29 cellular contexts compared by ENCODE assay signal in the genomic region with DNA sequence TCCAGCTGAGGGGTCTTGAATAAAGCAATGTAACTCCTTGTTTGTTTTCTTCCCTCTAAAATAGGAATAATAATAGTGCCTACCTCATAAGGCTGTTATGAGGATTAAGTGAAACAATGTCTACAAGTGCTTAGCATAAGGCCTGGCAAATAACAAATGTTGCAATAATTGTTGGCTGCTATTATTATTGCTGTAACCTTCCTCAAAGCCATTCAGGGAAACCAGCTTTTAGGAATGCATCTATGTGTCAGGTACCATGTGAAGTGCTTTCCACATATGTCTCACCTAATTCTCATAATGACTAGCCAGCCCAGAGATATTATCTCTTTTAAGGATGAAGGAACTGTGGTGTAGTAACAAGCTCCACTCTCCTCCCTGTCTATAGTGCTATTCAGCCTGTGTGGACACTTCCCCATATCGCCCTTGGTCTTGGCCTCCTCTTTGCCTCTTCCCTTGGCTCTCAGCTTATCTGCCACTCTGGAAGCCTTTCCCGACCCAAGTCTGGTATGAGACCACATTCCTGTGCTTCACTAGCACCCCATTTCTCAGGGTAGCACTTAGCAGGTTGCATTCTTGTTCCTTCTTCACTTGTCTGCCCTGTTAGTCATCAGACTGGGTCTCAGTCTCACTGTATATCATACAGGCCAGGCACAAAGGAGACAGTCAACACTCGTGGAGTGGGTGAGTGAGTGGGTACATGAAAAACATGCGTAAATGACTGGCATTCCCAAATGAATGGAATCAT.
"Had no signal": no experiment of that assay in that cellular context is flagged by ENCODE, and none has a peak within 500 bp of the region (broad histone marks: within the 10 kb centered on the region; RNA-seq: fewer than 3 reads in every experiment).

No MANE protein-coding gene starts in this region.

- H3K27ac Mint-ChIP-seq: activated CD4-positive, alpha-beta memory T cell treated with anti-CD3 and anti-CD28 coated beads for 36 hours; activated naive CD4-positive, alpha-beta T cell treated with anti-CD3 and anti-CD28 coated beads, Interleukin-2, amount 10 ng/mL, durations not matched to agents 7 days and 5 days; activated T-cell treated with anti-CD3 and anti-CD28 coated beads, Interleukin-2, amount 50 U/mL, for 24 hours; immature natural killer cell; mesothelial cell of epicardium; T-helper 17 cell had no signal

- H3K36me3 ChIP-seq: breast epithelium, ovary, prostate gland, transverse colon, vagina, WERI-Rb-1 had no signal

- H3K9me3 ChIP-seq: breast epithelium, heart left ventricle, ovary, prostate gland, testis, transverse colon, vagina had no signal

- H3K4me3 Mint-ChIP-seq: activated CD4-positive, alpha-beta memory T cell treated with anti-CD3 and anti-CD28 coated beads for 36 hours; activated naive CD4-positive, alpha-beta T cell treated with anti-CD3 and anti-CD28 coated beads, Interleukin-2, amount 10 ng/mL, durations not matched to agents 7 days and 5 days; activated T-cell treated with anti-CD3 and anti-CD28 coated beads, Interleukin-2, amount 50 U/mL, for 24 hours; central memory CD8-positive, alpha-beta T cell; immature natural killer cell; mesothelial cell of epicardium; naive B cell; T-helper 17 cell had no signal

- ATAC-seq: activated CD4-positive, CD25-positive, alpha-beta regulatory T cell treated with anti-CD3 and anti-CD28 coated beads, Interleukin-2, amount 50 U/mL, for 24 hours; left lobe of liver; stimulated activated naive CD8-positive, alpha-beta T cell treated with anti-CD3 and anti-CD28 coated beads, Interleukin-15, Interleukin-2, amounts not matched to agents 100 U/mL and 50 U/mL, for 24 hours; T-helper 17 cell had no signal

- H3K27me3 ChIP-seq: breast epithelium, heart left ventricle, ovary, testis, transverse colon, vagina had no signal

- H3K4me1 Mint-ChIP-seq: activated naive CD4-positive, alpha-beta T cell treated with anti-CD3 and anti-CD28 coated beads, Interleukin-2, amount 10 ng/mL, durations not matched to agents 7 days and 5 days; central memory CD8-positive, alpha-beta T cell; immature natural killer cell; mesothelial cell of epicardium; naive B cell; T-helper 17 cell had no signal

- H3K27me3 Mint-ChIP-seq: activated CD4-positive, alpha-beta memory T cell treated with anti-CD3 and anti-CD28 coated beads for 36 hours; activated T-cell treated with anti-CD3 and anti-CD28 coated beads, Interleukin-2, amount 50 U/mL, for 24 hours had no signal

- H3K4me1 ChIP-seq: breast epithelium, prostate gland, testis, transverse colon, vagina had no signal

- H3K36me3 Mint-ChIP-seq: activated CD4-positive, alpha-beta memory T cell treated with anti-CD3 and anti-CD28 coated beads for 36 hours; activated naive CD4-positive, alpha-beta T cell treated with anti-CD3 and anti-CD28 coated beads, Interleukin-2, amount 10 ng/mL, durations not matched to agents 7 days and 5 days; immature natural killer cell; mesothelial cell of epicardium; naive B cell had no signal

- H3K27ac ChIP-seq: breast epithelium, heart left ventricle, ovary, prostate gland, testis, transverse colon, vagina, WERI-Rb-1 had no signal

- H3K9me3 Mint-ChIP-seq: activated CD4-positive, alpha-beta memory T cell treated with anti-CD3 and anti-CD28 coated beads for 36 hours; activated naive CD4-positive, alpha-beta T cell treated with anti-CD3 and anti-CD28 coated beads, Interleukin-2, amount 10 ng/mL, durations not matched to agents 7 days and 5 days; activated T-cell treated with anti-CD3 and anti-CD28 coated beads, Interleukin-2, amount 50 U/mL, for 24 hours; central memory CD8-positive, alpha-beta T cell; mesothelial cell of epicardium had no signal

- DNase-seq: activated CD4-positive, alpha-beta memory T cell treated with anti-CD3 and anti-CD28 coated beads for 36 hours; activated CD4-positive, alpha-beta T cell treated with anti-CD3 and anti-CD28 coated beads for 48 hours; activated CD8-positive, alpha-beta memory T cell treated with anti-CD3 and anti-CD28 coated beads, Interleukin-2, amount 50 U/mL, for 48 hours; activated gamma-delta T cell; activated naive CD4-positive, alpha-beta T cell treated with anti-CD3 and anti-CD28 coated beads, Interleukin-2, amount 10 ng/mL, durations not matched to agents 7 days and 5 days; activated T-cell treated with anti-CD3 and anti-CD28 coated beads, Interleukin-2, amount 50 U/mL, for 24 hours; dermis blood vessel endothelial cell; effector CD4-positive, alpha-beta T cell; heart left ventricle; hypothalamus; immature natural killer cell; naive B cell; ovary; retina; stimulated activated CD4-positive, alpha-beta T cell treated with anti-CD3 and anti-CD28 coated beads, Interleukin-12 subunit alpha, Interleukin-12 subunit beta, amount 100 ng/mL, for 4 hours; stimulated activated CD4-positive, alpha-beta T cell treated with anti-CD3 and anti-CD28 coated beads, Interleukin-4, amount 100 ng/mL, for 1 hour; stimulated activated naive CD8-positive, alpha-beta T cell treated with anti-CD3 and anti-CD28 coated beads, Interleukin-15, Interleukin-2, amounts not matched to agents 100 U/mL and 50 U/mL, for 24 hours; T-helper 17 cell; T1000; testis; transverse colon; WERI-Rb-1 had no signal

- H3K4me3 ChIP-seq: breast epithelium, heart left ventricle, ovary, prostate gland, testis, transverse colon, vagina had no signal
